2 cellular contexts compared by ENCODE assay signal in genomic region chr15:92365816-92366215, GRCh38.
TF ChIP-seq lines count a peak whose summit lies in the region.

No MANE protein-coding gene starts in this region.

TF ChIP-seq in HepG2, 621 proteins besides CTCF, POLR2A, EP300 and RAD21:
- TF ChIP-seq SP4 (CRISPR knock-in tag; IDR thresholded peaks at IDR 0.05) (no peak), EED (CRISPR knock-in tag; IDR thresholded peaks at IDR 0.05) (no peak)

TF ChIP-seq in WTC11, 78 proteins besides CTCF, POLR2A, EP300 and RAD21:
- TF ChIP-seq ZBTB43 (CRISPR knock-in tag; IDR thresholded peaks at IDR 0.05): no peak
- no peak for TF ChIP-seq E2F4 (CRISPR knock-in tag; IDR thresholded peaks at IDR 0.05; ENCODE audit: borderline replicate concordance, low read depth)
- no peak for TF ChIP-seq RELA (CRISPR knock-in tag; IDR thresholded peaks at IDR 0.05; ENCODE audit: borderline replicate concordance)
- no peak for TF ChIP-seq STAT6 (CRISPR knock-in tag; conservative IDR thresholded peaks at IDR 0.05; ENCODE audit: low read depth)
- no peak for TF ChIP-seq TP53 (CRISPR knock-in tag; IDR thresholded peaks at IDR 0.05)
- TF ChIP-seq EMX1 (CRISPR knock-in tag; IDR thresholded peaks at IDR 0.05): no peak
- no peak for TF ChIP-seq ATF6 (CRISPR knock-in tag; IDR thresholded peaks at IDR 0.05)
- TF ChIP-seq JUN (CRISPR knock-in tag; IDR thresholded peaks at IDR 0.05): no peak
- TF ChIP-seq MYBL2 (CRISPR knock-in tag; IDR thresholded peaks at IDR 0.05): no peak
